Comparison of ENCODE assay signal across 9 cellular contexts in genomic region chr15:63192604-63193206, GRCh38. TPM values are rescaled to one million over a fixed set of nuclear protein-coding genes. Genes with fewer than 3 reads are reported as not detected.
DNase-seq lines count a peak whose midpoint lies in the region; ATAC-seq and TF ChIP-seq lines count a peak whose summit lies in the region.
"Had no signal": no experiment of that assay in that cellular context is flagged by ENCODE, and none has a peak within 500 bp of the region (broad histone marks: within the 10 kb centered on the region; RNA-seq: fewer than 3 reads in every experiment).

No MANE protein-coding gene starts in this region.

- POLR2A ChIA-PET in CD8-positive, alpha-beta T cell (lab: Charles Lee) = interaction anchor here (0.7 to 2.6 kb wide), 22 partner anchors 11 to 313 kb away, joined by 3 to 26 read pairs (median 4); partner anchors contain the start of genes APH1B and RPS27L
- POLR2A ChIA-PET in PC-9 (lab: Charles Lee; ENCODE audit: unreplicated experiment) = interaction anchor here (0.6 kb wide), 1 partner anchor 195 kb away, joined by 7 read pairs; no protein-coding TSS in a partner anchor

- no peak overlapping the region for H3K4me2 ChIP-seq in PC-9

- H3K27ac ChIP-seq in CD8-positive, alpha-beta T cell (ENCODE audit: low read depth, low read length) = peak overlapping the region; percentile 71
- H3K27ac ChIP-seq in uterus = no peak overlapping the region
- H3K27ac ChIP-seq in PC-9 = no peak overlapping the region
- H3K27ac ChIP-seq: cardiac muscle cell had no signal

- no peaks in the 10 kb centered on the region for H3K27me3 Mint-ChIP-seq in CD8-positive, alpha-beta T cell (ENCODE audit: low read depth)
- H3K27me3 Mint-ChIP-seq in natural killer cell treated with Interleukin-12 subunit alpha and Interleukin-12 subunit beta and Interleukin-15 and Interleukin-18, amount 100 ng/mL, for 72 hours = no peaks in the 10 kb centered on the region

- BruUV-seq in PC-9 (replicated peaks; lab: Mats Ljungman, UMichigan) = no TSS peak

- H3K4me1 Mint-ChIP-seq in CD8-positive, alpha-beta T cell (ENCODE audit: low read depth) = peaks cover 81% of the 10 kb centered on the region
- H3K4me1 Mint-ChIP-seq in natural killer cell treated with Interleukin-12 subunit alpha and Interleukin-12 subunit beta and Interleukin-15 and Interleukin-18, amount 100 ng/mL, for 72 hours (ENCODE audit: low read depth in 2 of 2) = peaks cover 70 to 80% of the 10 kb centered on the region in 2 donors

- H3K9me3 Mint-ChIP-seq in CD8-positive, alpha-beta T cell = no peaks in the 10 kb centered on the region
- H3K9me3 Mint-ChIP-seq in activated naive CD4-positive, alpha-beta T cell treated with anti-CD3 and anti-CD28 coated beads, Interleukin-2, amount 50 U/mL, for 72 hours = no peaks in the 10 kb centered on the region
- no peaks in the 10 kb centered on the region for H3K9me3 Mint-ChIP-seq in natural killer cell treated with Interleukin-12 subunit alpha and Interleukin-12 subunit beta and Interleukin-15 and Interleukin-18, amount 100 ng/mL, for 72 hours

- ATAC-seq in CD8-positive, alpha-beta T cell = no peak
- ATAC-seq in activated naive CD4-positive, alpha-beta T cell treated with anti-CD3 and anti-CD28 coated beads, Interleukin-2, amount 50 U/mL, for 72 hours = peak; percentile 46
- peak; percentile 42 to 48 for ATAC-seq in natural killer cell treated with Interleukin-12 subunit alpha and Interleukin-12 subunit beta and Interleukin-15 and Interleukin-18, amount 100 ng/mL, for 72 hours

- H3K27me3 ChIP-seq in CD8-positive, alpha-beta T cell (ENCODE audit: insufficient read depth, low read length) = no peaks in the 10 kb centered on the region
- no peaks in the 10 kb centered on the region for H3K27me3 ChIP-seq in uterus
- no peaks in the 10 kb centered on the region for H3K27me3 ChIP-seq in PC-9 (ENCODE audit: insufficient read depth, low read depth)

- no peaks in the 10 kb centered on the region for H3F3A ChIP-seq in PC-9 (ENCODE audit: insufficient read depth, low read depth)

- intact Hi-C loops in CD8-positive, alpha-beta T cell (cut with DNase I, micrococcal nuclease) = loop anchor here (1.0 to 5.0 kb wide), 4 partner anchors 11 to 310 kb away; partner anchors contain the start of gene USP3 (in 1 of the 2)
- intact Hi-C loops in uterus (cut with DNase I; ENCODE audit: low total_unique reads) = no loop called here
- intact Hi-C loops in PC-9 (cut with micrococcal nuclease; ENCODE audit: unreplicated experiment) = no loop called here

- peaks cover 72% of the 10 kb centered on the region for H3K4me1 ChIP-seq in CD8-positive, alpha-beta T cell (ENCODE audit: insufficient read depth, low read length)
- H3K4me1 ChIP-seq in uterus (peaks cover 0 to 5% of the 10 kb centered on the region in 2 donors), PC-9 (replicated peaks; ENCODE audit: insufficient read depth) (peaks cover 23% of the 10 kb centered on the region)

- TF ChIP-seq POLR2A in uterus (IDR thresholded peaks at IDR 0.05) = no peak

- no peak for DNase-seq in CD8-positive, alpha-beta T cell
- no peak for DNase-seq in Jurkat, Clone E6-1 (ENCODE audit: low read depth, low spot score)
- DNase-seq in activated naive CD4-positive, alpha-beta T cell treated with anti-CD3 and anti-CD28 coated beads, Interleukin-2, amount 50 U/mL, for 72 hours (ENCODE audit: low spot score in 2 of 2) = no peak
- no peak for DNase-seq in natural killer cell treated with Interleukin-12 subunit alpha and Interleukin-12 subunit beta and Interleukin-15 and Interleukin-18, amount 100 ng/mL, for 72 hours (ENCODE audit: low spot score)
- DNase-seq in ACHN (no peak), midbrain (lab: John Stamatoyannopoulos, UW) (no peak), uterus (no peak), PC-9 (no peak)

- H3K9me2 ChIP-seq in PC-9 (ENCODE audit: insufficient read depth) = no peaks in the 10 kb centered on the region

- peak overlapping the region; percentile 99 for H3K27ac Mint-ChIP-seq in CD8-positive, alpha-beta T cell
- H3K27ac Mint-ChIP-seq in activated naive CD4-positive, alpha-beta T cell treated with anti-CD3 and anti-CD28 coated beads, Interleukin-2, amount 50 U/mL, for 72 hours = peak overlapping the region; percentile 97 to 99
- peak overlapping the region; percentile 93 to 96 for H3K27ac Mint-ChIP-seq in natural killer cell treated with Interleukin-12 subunit alpha and Interleukin-12 subunit beta and Interleukin-15 and Interleukin-18, amount 100 ng/mL, for 72 hours

- H2AFZ ChIP-seq in PC-9 = no peak overlapping the region

- peak overlapping the region; percentile 22 for H3K4me3 ChIP-seq in CD8-positive, alpha-beta T cell (ENCODE audit: low read depth, low read length)
- peak overlapping the region; percentile 37 for H3K4me3 ChIP-seq in Jurkat, Clone E6-1 (ENCODE audit: low read length)
- H3K4me3 ChIP-seq in uterus (no peak overlapping the region), PC-9 (no peak overlapping the region)
- H3K4me3 ChIP-seq: cardiac muscle cell had no signal

- CTCF ChIA-PET in CD8-positive, alpha-beta T cell (lab: Charles Lee) = interaction anchor here (0.7 to 2.1 kb wide), 14 partner anchors 10 to 145 kb away, joined by 3 to 6 read pairs (median 3); no protein-coding TSS in a partner anchor
- CTCF ChIA-PET in PC-9 (lab: Charles Lee) = no interaction called here

- H4K20me1 ChIP-seq in PC-9 (ENCODE audit: insufficient read depth) = no peaks in the 10 kb centered on the region

- no peaks in the 10 kb centered on the region for H3K9me3 ChIP-seq in CD8-positive, alpha-beta T cell (ENCODE audit: low read length)
- no peaks in the 10 kb centered on the region for H3K9me3 ChIP-seq in uterus
- H3K9me3 ChIP-seq in PC-9 (ENCODE audit: insufficient read depth, low read depth) = no peaks in the 10 kb centered on the region

- in situ Hi-C loops in ACHN (cut with HindIII; ENCODE audit: low pct_ligation_motif_present, low pct_unique_long_range_greater_than_20kb, low sequenced_read_pairs) = no loop called here

- H3K79me2 ChIP-seq in PC-9 (ENCODE audit: low read depth) = peaks cover 46% of the 10 kb centered on the region

- no peaks in the 10 kb centered on the region for H3K36me3 ChIP-seq in CD8-positive, alpha-beta T cell (ENCODE audit: insufficient read depth, low read length)
- H3K36me3 ChIP-seq in uterus (no peaks in the 10 kb centered on the region), PC-9 (ENCODE audit: low read depth) (no peaks in the 10 kb centered on the region)
- H3K36me3 ChIP-seq: cardiac muscle cell had no signal

- H3K36me3 Mint-ChIP-seq in CD8-positive, alpha-beta T cell = peaks cover 16% of the 10 kb centered on the region
- peaks cover 20 to 22% of the 10 kb centered on the region in 2 donors for H3K36me3 Mint-ChIP-seq in activated naive CD4-positive, alpha-beta T cell treated with anti-CD3 and anti-CD28 coated beads, Interleukin-2, amount 50 U/mL, for 72 hours
- H3K36me3 Mint-ChIP-seq in natural killer cell treated with Interleukin-12 subunit alpha and Interleukin-12 subunit beta and Interleukin-15 and Interleukin-18, amount 100 ng/mL, for 72 hours = peaks cover 10% of the 10 kb centered on the region

- no peak for TF ChIP-seq CTCF in CD8-positive, alpha-beta T cell (IDR thresholded peaks at IDR 0.05)
- TF ChIP-seq CTCF in uterus (IDR thresholded peaks at IDR 0.05) (no peak), PC-9 (conservative IDR thresholded peaks at IDR 0.05) (no peak)

- peak overlapping the region; percentile 92 for H3K4me3 Mint-ChIP-seq in CD8-positive, alpha-beta T cell
- H3K4me3 Mint-ChIP-seq in natural killer cell treated with Interleukin-12 subunit alpha and Interleukin-12 subunit beta and Interleukin-15 and Interleukin-18, amount 100 ng/mL, for 72 hours = peak overlapping the region; percentile 99

RNA-seq across cellular contexts. Expression of gene RAB8B, which starts 3.3 kb away (rescaled TPM):
- total RNA-seq in CD8-positive, alpha-beta T cell = 100 to 1,000 TPM; 145 to 146 TPM
- 45.0 TPM for polyA plus RNA-seq in Jurkat, Clone E6-1 (2012; ENCODE audit: insufficient read depth, insufficient read length)
- 100 to 1,000 TPM; 106 to 157 TPM for total RNA-seq in activated naive CD4-positive, alpha-beta T cell treated with anti-CD3 and anti-CD28 coated beads, Interleukin-2, amount 50 U/mL, for 72 hours
- total RNA-seq in natural killer cell treated with Interleukin-12 subunit alpha and Interleukin-12 subunit beta and Interleukin-15 and Interleukin-18, amount 100 ng/mL, for 72 hours = 100 to 1,000 TPM in 1 of 2 donors, 10 to 100 TPM in 1; 49.1 to 113 TPM
- 100 to 1,000 TPM in 1 of 4 donors, 10 to 100 TPM in 3; 47.6 to 179 (median 67.1) TPM for total RNA-seq in uterus
- total RNA-seq in PC-9 (2021) = 19.3 and 20.9 TPM in 2 replicates

RNA-seq across cellular contexts. Expression of gene RPS27L, which starts 35.4 kb away (rescaled TPM):
- 10 to 100 TPM; 40.3 to 45.9 TPM for total RNA-seq in CD8-positive, alpha-beta T cell
- polyA plus RNA-seq in Jurkat, Clone E6-1 (2012; ENCODE audit: insufficient read depth, insufficient read length) = 90.7 TPM
- total RNA-seq in activated naive CD4-positive, alpha-beta T cell treated with anti-CD3 and anti-CD28 coated beads, Interleukin-2, amount 50 U/mL, for 72 hours = 100 to 1,000 TPM; 155 to 223 TPM
- total RNA-seq in natural killer cell treated with Interleukin-12 subunit alpha and Interleukin-12 subunit beta and Interleukin-15 and Interleukin-18, amount 100 ng/mL, for 72 hours = 100 to 1,000 TPM in 1 of 2 donors, 10 to 100 TPM in 1; 41.6 to 112 TPM
- total RNA-seq in uterus (100 to 1,000 TPM in 1 of 4 donors, 10 to 100 TPM in 3; 33.5 to 207 (median 54.5) TPM), PC-9 (2021) (59.7 and 77.0 TPM in 2 replicates)

Comparison
In these comparisons a context has a peak if more than half of its experiments do, and no peak if none do; other contexts are left out.
1. H3K4me3 ChIP-seq: peak in CD8-positive, alpha-beta T cell (single experiment) and Jurkat, Clone E6-1 (single experiment); none in uterus (0 of 2) and PC-9 (single experiment).
2. intact Hi-C loops: an anchor here in CD8-positive, alpha-beta T cell (1.0 to 5.0 kb wide); none called in uterus and PC-9.
3. Peak in every context shown above with its lines, with median percentiles within 50 percentile points of each other: H3K27ac Mint-ChIP-seq.